Comparison of ENCODE assay signal across 9 cellular contexts in the genomic region with DNA sequence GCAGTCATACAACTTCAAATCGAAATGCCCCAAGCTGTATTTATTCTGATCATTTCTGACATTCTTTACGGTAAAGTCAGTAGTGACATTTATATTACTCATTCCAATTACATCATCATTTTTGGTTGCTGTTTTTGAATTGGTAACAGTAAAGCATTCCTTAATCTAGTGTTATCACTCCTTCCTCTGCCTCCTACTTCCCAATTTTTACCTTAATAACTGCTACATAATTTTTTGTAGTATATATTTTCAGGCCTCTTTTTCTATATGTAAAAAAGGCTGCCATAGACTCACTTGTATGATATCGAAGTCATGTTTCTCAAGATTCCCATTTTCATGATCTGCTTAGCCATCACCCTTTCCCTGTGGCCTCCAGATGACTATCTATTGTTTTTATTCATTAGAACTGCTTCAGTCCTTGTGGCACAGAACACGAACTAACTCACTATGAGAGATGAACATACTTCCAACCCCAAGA.
DNase-seq lines count a peak whose midpoint lies in the region; ATAC-seq and TF ChIP-seq lines count a peak whose summit lies in the region.
"Had no signal": no experiment of that assay in that cellular context is flagged by ENCODE, and none has a peak within 500 bp of the region (broad histone marks: within the 10 kb centered on the region; RNA-seq: fewer than 3 reads in every experiment).

No MANE protein-coding gene starts in this region.

- no peak for ATAC-seq in DND-41 (ENCODE audit: insufficient read depth, low read depth)
- ATAC-seq in GM19397 (IDR thresholded peaks at IDR 0.05; ENCODE audit: unreplicated experiment), result no peak

- H2AFZ ChIP-seq in DND-41 (ENCODE audit: low read depth, low read length), result no peak overlapping the region

- H4K20me1 ChIP-seq in DND-41 (ENCODE audit: insufficient read depth, low read length), result peaks cover 80% of the 10 kb centered on the region

- H3K9me3 ChIP-seq in DND-41 (ENCODE audit: insufficient read depth, low read length, severe bottlenecking), result no peaks in the 10 kb centered on the region
- no peaks in the 10 kb centered on the region for H3K9me3 ChIP-seq in ascending aorta

- peaks cover 94% of the 10 kb centered on the region for H3K36me3 ChIP-seq in DND-41 (ENCODE audit: insufficient read depth, low read length)
- no peaks in the 10 kb centered on the region for H3K36me3 ChIP-seq in ascending aorta
- H3K36me3 ChIP-seq: WERI-Rb-1 had no signal

- peak overlapping the region in 1 of 2 experiments; percentile 69; a peak in 3 of 4 replicates for H3K4me3 ChIP-seq in DND-41 (ENCODE audit: low read depth in 1 of 2, low read length in 2 of 2)
- H3K4me3 ChIP-seq in ascending aorta, result no peak overlapping the region

- H3K4me1 ChIP-seq in DND-41 (ENCODE audit: insufficient read depth, low read length), result peaks cover 68% of the 10 kb centered on the region
- H3K4me1 ChIP-seq in ascending aorta, result peaks cover 4 to 9% of the 10 kb centered on the region in 2 donors

- peak overlapping the region; percentile 97; the same call in 1 of the 2 replicates for H3K9ac ChIP-seq in DND-41 (ENCODE audit: low read depth, low read length)

- H3K27ac Mint-ChIP-seq in dendritic cell treated with granulocyte-macrophage colony-stimulating factor and Interleukin-4, amounts not matched to agents 40 ng/mL and 50 ng/mL, for 4 days, result peak overlapping the region; percentile 97

- H3K79me2 ChIP-seq in DND-41 (ENCODE audit: insufficient read depth, low read length), result peaks cover 100% of the 10 kb centered on the region

- peaks cover 96% of the 10 kb centered on the region for H3K36me3 Mint-ChIP-seq in dendritic cell treated with granulocyte-macrophage colony-stimulating factor and Interleukin-4, amounts not matched to agents 40 ng/mL and 50 ng/mL, for 4 days (ENCODE audit: low read depth)

- no peaks in the 10 kb centered on the region for H3K27me3 Mint-ChIP-seq in dendritic cell treated with granulocyte-macrophage colony-stimulating factor and Interleukin-4, amounts not matched to agents 40 ng/mL and 50 ng/mL, for 4 days

- TF ChIP-seq CTCF in DND-41 (IDR thresholded peaks at IDR 0.05; ENCODE audit: borderline replicate concordance, extremely low read depth, low read length, poor library complexity, severe bottlenecking) (no peak), ascending aorta (IDR thresholded peaks at IDR 0.05) (no peak)

- H3K4me3 Mint-ChIP-seq in dendritic cell treated with granulocyte-macrophage colony-stimulating factor and Interleukin-4, amounts not matched to agents 40 ng/mL and 50 ng/mL, for 4 days, result peak overlapping the region; percentile 63

- no peak for DNase-seq in DND-41
- peak; percentile 65 for DNase-seq in OCI-M1 (lab: John Stamatoyannopoulos, UW)
- peak; percentile 90 for DNase-seq in renal cortical epithelial cell (ENCODE audit: low read depth)
- no peak for DNase-seq in stimulated activated CD4-positive, alpha-beta T cell treated with anti-CD3 and anti-CD28 coated beads, Interleukin-1b, Interleukin-23, amount 100 ng/mL, for 48 hours
- DNase-seq in ascending aorta (ENCODE audit: low spot score in 2 of 2), result no peak
- DNase-seq in NCI-H82 (lab: John Stamatoyannopoulos, UW), result no peak
- DNase-seq: WERI-Rb-1 had no signal

- H3K27ac ChIP-seq in DND-41 (ENCODE audit: low read length) (peak overlapping the region; percentile 16), ascending aorta (peak overlapping the region in 1 of 2 donors; percentile 48)
- H3K27ac ChIP-seq: WERI-Rb-1 had no signal

- intact Hi-C loops in dendritic cell treated with granulocyte-macrophage colony-stimulating factor and Interleukin-4, amounts not matched to agents 40 ng/mL and 50 ng/mL, for 4 days (cut with micrococcal nuclease), result loop anchor here (2.0 to 5.0 kb wide), 3 partner anchors 15 to 135 kb away; no protein-coding TSS in a partner anchor
- intact Hi-C loops in ascending aorta (cut with DNase I), result loop anchor here (10.0 kb wide), 1 partner anchor 1183 kb away; the partner anchor contains the start of gene SETD4

- peak overlapping the region; percentile 75 for H3K4me2 ChIP-seq in DND-41 (ENCODE audit: insufficient read depth, low read length)

- H3K4me1 Mint-ChIP-seq in dendritic cell treated with granulocyte-macrophage colony-stimulating factor and Interleukin-4, amounts not matched to agents 40 ng/mL and 50 ng/mL, for 4 days (ENCODE audit: low read depth), result peaks cover 30% of the 10 kb centered on the region

- no peaks in the 10 kb centered on the region for H3K27me3 ChIP-seq in DND-41 (ENCODE audit: insufficient read depth, low read length, poor library complexity)
- H3K27me3 ChIP-seq in ascending aorta, result no peaks in the 10 kb centered on the region

- H3K9me3 Mint-ChIP-seq in dendritic cell treated with granulocyte-macrophage colony-stimulating factor and Interleukin-4, amounts not matched to agents 40 ng/mL and 50 ng/mL, for 4 days, result no peaks in the 10 kb centered on the region

Comparison
In these comparisons a context has a peak if more than half of its experiments do, and no peak if none do; other contexts are left out.
1. DNase-seq: peak in OCI-M1 (single experiment) and renal cortical epithelial cell (single experiment); none in DND-41 (single experiment), stimulated activated CD4-positive, alpha-beta T cell treated with anti-CD3 and anti-CD28 coated beads, Interleukin-1b, Interleukin-23, amount 100 ng/mL, for 48 hours (single experiment), ascending aorta (0 of 2) and NCI-H82 (single experiment).